Comparison of ENCODE assay signal across 9 cellular contexts in the genomic region with DNA sequence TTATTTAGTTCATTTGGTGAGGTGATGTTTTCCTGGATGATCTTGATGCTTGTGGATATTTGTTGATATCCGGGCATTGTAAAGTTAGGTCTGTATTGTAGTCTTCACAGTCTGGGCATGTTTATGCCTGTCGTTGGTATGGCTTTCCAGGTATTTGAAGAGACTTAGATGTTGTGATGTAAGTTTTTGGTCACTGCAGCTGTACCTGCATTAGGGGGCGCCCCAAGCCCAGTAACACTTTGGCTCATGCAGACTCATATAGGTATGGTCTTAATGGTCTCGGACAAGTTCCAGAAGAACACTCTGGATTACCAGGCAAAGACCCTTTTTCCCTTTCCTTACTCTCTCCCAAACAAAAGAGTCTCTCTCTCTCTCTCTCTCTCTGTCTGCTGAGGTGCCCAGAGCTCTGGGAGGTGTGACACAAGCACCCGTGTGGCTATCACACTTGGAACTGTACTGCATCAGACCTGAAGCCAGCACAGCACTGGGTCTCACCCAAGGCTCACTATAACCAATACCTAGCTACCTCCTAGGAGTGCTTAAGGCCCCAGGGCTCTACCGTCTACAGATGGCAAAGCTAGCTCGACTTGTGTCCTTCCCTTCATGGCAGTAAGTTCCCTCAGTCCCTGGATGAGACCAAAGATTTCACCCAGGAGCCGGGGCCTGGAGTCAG.
DNase-seq lines count a peak whose midpoint lies in the region; ATAC-seq, FAIRE-seq and TF ChIP-seq lines count a peak whose summit lies in the region.
"Had no signal": no experiment of that assay in that cellular context is flagged by ENCODE, and none has a peak within 500 bp of the region (broad histone marks: within the 10 kb centered on the region; RNA-seq: fewer than 3 reads in every experiment).

No MANE protein-coding gene starts in this region.

- ATAC-seq in body of pancreas (no peak), GM18873 (IDR thresholded peaks at IDR 0.05; ENCODE audit: low FRiP score, unreplicated experiment) (no peak), GM21737 (IDR thresholded peaks at IDR 0.05; ENCODE audit: unreplicated experiment) (no peak)

- no peaks in the 10 kb centered on the region for H3K4me1 ChIP-seq in body of pancreas
- no peaks in the 10 kb centered on the region for H3K4me1 ChIP-seq in neural progenitor cell

- no peak overlapping the region for H3K4me3 Mint-ChIP-seq in neural progenitor cell

- no peaks in the 10 kb centered on the region for H3K27me3 Mint-ChIP-seq in neural progenitor cell (ENCODE audit: insufficient read depth, low read depth)

- no peaks in the 10 kb centered on the region for H3K4me1 Mint-ChIP-seq in neural progenitor cell

- H3F3A ChIP-seq in neural progenitor cell (ENCODE audit: low read depth): no peaks in the 10 kb centered on the region

- H3K4me3 ChIP-seq in body of pancreas: no peak overlapping the region
- H3K4me3 ChIP-seq in neural progenitor cell: no peak overlapping the region
- H3K4me3 ChIP-seq: lung had no signal

- WGBS in body of pancreas, 2 donors: 51 to 55% methylated on average over 6 to 8 of the region's 8 CpGs

- no peak for TF ChIP-seq POLR2A in body of pancreas (IDR thresholded peaks at IDR 0.05)

- no peak for FAIRE-seq in urothelium cell line (lab: Jason Lieb, UNC)

- H3K9me3 Mint-ChIP-seq in neural progenitor cell: no peaks in the 10 kb centered on the region

- H3K27ac ChIP-seq in body of pancreas (no peak overlapping the region), neural progenitor cell (no peak overlapping the region)

- DNase-seq in DMS153 (lab: John Stamatoyannopoulos, UW) (peak; percentile 19), DMS153 treated with DMSO at 0.1 percent for 48 hours (lab: John Stamatoyannopoulos, UW; ENCODE audit: unreplicated experiment) (no peak), HT1080 (ENCODE audit: low read depth) (peak; percentile 42), body of pancreas (peak in 2 of 4 donors; percentile 23 to 56), neural progenitor cell (ENCODE audit: low spot score) (peak; percentile 61), urothelium cell line (ENCODE audit: low spot score) (no peak)

- H3K36me3 ChIP-seq in body of pancreas (replicated peaks in 1 of 2; ENCODE audit: insufficient read depth in 1 of 2, low read depth in 2 of 2): no peaks in the 10 kb centered on the region
- no peaks in the 10 kb centered on the region for H3K36me3 ChIP-seq in neural progenitor cell

- no peaks in the 10 kb centered on the region for H3K9me3 ChIP-seq in body of pancreas
- H3K9me3 ChIP-seq in neural progenitor cell (ENCODE audit: low read depth): no peaks in the 10 kb centered on the region

- H3K79me2 ChIP-seq in neural progenitor cell (ENCODE audit: low read depth): no peaks in the 10 kb centered on the region

- H3K36me3 Mint-ChIP-seq in neural progenitor cell: no peaks in the 10 kb centered on the region

- TF ChIP-seq CTCF in body of pancreas (IDR thresholded peaks at IDR 0.05) (peak in 5 of 7 experiments; percentile 8 to 48 (median 33)), neural progenitor cell (IDR thresholded peaks at IDR 0.05) (peak; percentile 74)

- H3K27me3 ChIP-seq in body of pancreas: no peaks in the 10 kb centered on the region
- no peaks in the 10 kb centered on the region for H3K27me3 ChIP-seq in neural progenitor cell

- H3K4me2 ChIP-seq in neural progenitor cell: no peak overlapping the region

- peak overlapping the region; percentile 72 for H2AFZ ChIP-seq in neural progenitor cell (replicated peaks)

- intact Hi-C loops in body of pancreas (cut with DNase I): no loop called here

- H4K20me1 ChIP-seq in neural progenitor cell (ENCODE audit: low read depth): no peaks in the 10 kb centered on the region

- H3K9ac ChIP-seq in neural progenitor cell: no peak overlapping the region

- no peak overlapping the region for H3K27ac Mint-ChIP-seq in neural progenitor cell

Comparison
In these comparisons a context has a peak if more than half of its experiments do, and no peak if none do; other contexts are left out.
1. DNase-seq: peak in DMS153 (single experiment), HT1080 (single experiment) and neural progenitor cell (single experiment); none in DMS153 treated with DMSO at 0.1 percent for 48 hours (single experiment) and urothelium cell line (single experiment).